In the genomic region with DNA sequence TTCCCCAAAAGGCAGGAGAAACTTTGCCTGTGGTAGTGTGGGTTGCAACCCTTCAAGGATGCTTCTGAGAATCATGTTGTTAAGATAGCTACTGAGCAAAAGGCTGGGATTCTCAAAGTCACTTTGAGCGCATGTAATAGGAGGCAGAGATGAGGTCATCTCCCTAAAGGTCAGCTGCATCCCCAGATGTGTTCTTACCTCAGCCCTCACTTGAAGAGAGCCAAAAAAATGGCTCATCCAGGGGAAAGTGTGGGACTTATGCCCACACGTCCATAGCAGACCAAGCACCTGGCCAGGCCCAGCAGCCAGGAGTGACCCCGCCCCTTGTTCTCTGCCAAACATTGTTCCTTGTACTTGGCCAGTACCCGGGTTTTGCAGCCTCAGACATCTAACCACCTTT, we compare ENCODE assay signal across 21 cellular contexts.
DNase-seq lines count a peak whose midpoint lies in the region; ATAC-seq and TF ChIP-seq lines count a peak whose summit lies in the region.
"Had no signal": no experiment of that assay in that cellular context is flagged by ENCODE, and none has a peak within 500 bp of the region (broad histone marks: within the 10 kb centered on the region; RNA-seq: fewer than 3 reads in every experiment).

No MANE protein-coding gene starts in this region.

- H2AFZ ChIP-seq in IMR-90 (replicated peaks; ENCODE audit: low read length, poor library complexity) = no peak overlapping the region

- no peak overlapping the region for H3K4me3 Mint-ChIP-seq in MCF 10A (ENCODE audit: unreplicated experiment)
- H3K4me3 Mint-ChIP-seq: CD4-positive, alpha-beta memory T cell; H9 had no signal

- H3K4me3 ChIP-seq in breast epithelium (no peak overlapping the region), IMR-90 (ENCODE audit: insufficient read depth, low read depth, low read length) (no peak overlapping the region), fibroblast of mammary gland (ENCODE audit: control insufficient read depth, low read depth, low read length) (no peak overlapping the region)
- H3K4me3 ChIP-seq: A549, GM12878 had no signal

- H3K9me1 ChIP-seq in IMR-90 (ENCODE audit: insufficient read depth, low read length) = no peaks in the 10 kb centered on the region

- H4K20me1 ChIP-seq in IMR-90 (ENCODE audit: insufficient read depth, low read length) = no peaks in the 10 kb centered on the region

- BruUV-seq in MCF 10A (replicated peaks; lab: Mats Ljungman, UMichigan) (no TSS peak), IMR-90 (replicated peaks; lab: Mats Ljungman, UMichigan) (no TSS peak)

- H3K4me1 ChIP-seq in breast epithelium = no peaks in the 10 kb centered on the region
- H3K4me1 ChIP-seq in IMR-90 (ENCODE audit: control insufficient read depth, insufficient read depth, low read length) = peaks cover 13% of the 10 kb centered on the region
- H3K4me1 ChIP-seq: A549 had no signal

- H4K91ac ChIP-seq in IMR-90 (ENCODE audit: insufficient read depth, low read depth, low read length) = peak overlapping the region; percentile 44; the same call in 1 of the 2 replicates

- H2BK20ac ChIP-seq in IMR-90 (ENCODE audit: low read depth, low read length) = peak overlapping the region; percentile 53

- no peak overlapping the region for H3K9ac ChIP-seq in IMR-90 (ENCODE audit: low read depth, low read length)

- no peaks in the 10 kb centered on the region for H3K79me1 ChIP-seq in IMR-90 (ENCODE audit: low read depth in 1 of 2, low read length in 2 of 2)

- no peak for TF ChIP-seq RAD21 in IMR-90 (IDR thresholded peaks at IDR 0.05; ENCODE audit: low read length)

- H3K36me3 ChIP-seq in breast epithelium (no peaks in the 10 kb centered on the region), IMR-90 (ENCODE audit: control insufficient read depth, insufficient read depth, low read length) (no peaks in the 10 kb centered on the region)

- H3K27ac ChIP-seq in breast epithelium (no peak overlapping the region), IMR-90 (ENCODE audit: insufficient read depth, low read length) (no peak overlapping the region)
- H3K27ac ChIP-seq: 22Rv1, A549, C4-2B had no signal

- H3K36me3 Mint-ChIP-seq in MCF 10A (ENCODE audit: insufficient read depth, unreplicated experiment) = no peaks in the 10 kb centered on the region
- H3K36me3 Mint-ChIP-seq: CD4-positive, alpha-beta memory T cell had no signal

- peak overlapping the region; percentile 79 for H3K18ac ChIP-seq in IMR-90 (ENCODE audit: low read depth, low read length)

- H3K27ac Mint-ChIP-seq in MCF 10A (ENCODE audit: low read depth, unreplicated experiment) = no peak overlapping the region
- H3K27ac Mint-ChIP-seq: H9 had no signal

- WGBS in IMR-90 (ENCODE audit: extremely low coverage in 2 of 2, insufficient read length in 1 of 2), 2 experiments = 83% methylated on average over 1 of the region's 4 CpGs; no CpG with 5 or more reads in 1 of the 2 experiments

- TF ChIP-seq POLR2A in breast epithelium (IDR thresholded peaks at IDR 0.05) (no peak), IMR-90 (IDR thresholded peaks at IDR 0.05; ENCODE audit: low read depth, low read length) (no peak)

- H4K8ac ChIP-seq in IMR-90 (ENCODE audit: low read depth in 2 of 2, low read length in 2 of 2) = no peak overlapping the region

- H3K4me1 Mint-ChIP-seq in MCF 10A (ENCODE audit: insufficient read depth, unreplicated experiment) = peaks cover 25% of the 10 kb centered on the region
- H3K4me1 Mint-ChIP-seq: CD4-positive, alpha-beta memory T cell had no signal

- H3K23ac ChIP-seq in IMR-90 (ENCODE audit: low read depth, low read length) = no peak overlapping the region

- H3K9me3 ChIP-seq in breast epithelium (no peaks in the 10 kb centered on the region), IMR-90 (ENCODE audit: control insufficient read depth, insufficient read depth, low read length) (no peaks in the 10 kb centered on the region)
- H3K9me3 ChIP-seq: A549 had no signal

- 0 out of 2 replicates have a peak overlapping the region, but pooled peaks have one; percentile 53 for H2AK5ac ChIP-seq in IMR-90 (ENCODE audit: low read depth, low read length)

- CTCF ChIA-PET in MCF 10A (lab: Yijun Ruan, JAX) (interaction anchor here (1.1 to 4.2 kb wide), 3 partner anchors 12 to 343 kb away, joined by 4 to 35 read pairs (median 32); no protein-coding TSS in a partner anchor), IMR-90 (lab: Yijun Ruan, JAX) (no interaction called here)

- H2AK9ac ChIP-seq in IMR-90 (replicated peaks; ENCODE audit: low read depth, low read length, poor library complexity) = no peak overlapping the region

- no peak overlapping the region for H3K56ac ChIP-seq in IMR-90 (ENCODE audit: extremely low read depth, insufficient read depth, low read length)

- no peaks in the 10 kb centered on the region for H3K9me3 Mint-ChIP-seq in MCF 10A (ENCODE audit: unreplicated experiment)
- H3K9me3 Mint-ChIP-seq: H9 had no signal

- no peak overlapping the region for H3K4me2 ChIP-seq in IMR-90 (ENCODE audit: low read depth, low read length)
- H3K4me2 ChIP-seq: A549 had no signal

- H2BK15ac ChIP-seq in IMR-90 (ENCODE audit: low read depth, low read length) = peak overlapping the region; percentile 16; the same call in 1 of the 3 replicates

- H2BK5ac ChIP-seq in IMR-90 (ENCODE audit: low read depth, low read length, poor library complexity, severe bottlenecking) = no peak overlapping the region

- H2BK120ac ChIP-seq in IMR-90 (ENCODE audit: low read depth, low read length) = peak overlapping the region; percentile 63

- DNase-seq in MCF 10A (ENCODE audit: unreplicated experiment) (peak; percentile 49), breast epithelium (ENCODE audit: low spot score in 2 of 2) (no peak), IMR-90 (no peak), fibroblast of mammary gland (ENCODE audit: low read depth) (peak; percentile 44), left ventricle myocardium superior (peak; percentile 24), activated T-cell treated with anti-CD3 and anti-CD28 coated beads for 4 hours (no peak), NOMO-1 treated with dmso at 0.1 percent for 144 hours (lab: John Stamatoyannopoulos, UW; ENCODE audit: unreplicated experiment) (no peak)
- DNase-seq: AML-193; CD4-positive, alpha-beta memory T cell; COR-L47; DMS 273 treated with DMSO at 0.1 percent for 48 hours; DMS53; DND-41; EL; GOT3; H9 had no signal

- ATAC-seq in IMR-90 (ENCODE audit: low read depth) (no peak), left ventricle myocardium superior (peak; percentile 73), HG03135 (IDR thresholded peaks at IDR 0.05; ENCODE audit: unreplicated experiment) (no peak)
- ATAC-seq: A549, GM12878 had no signal

- H3K4ac ChIP-seq in IMR-90 (ENCODE audit: low read depth, low read length) = peak overlapping the region; percentile 83

- H3K27me3 ChIP-seq in breast epithelium (no peaks in the 10 kb centered on the region), IMR-90 (ENCODE audit: control insufficient read depth, insufficient read depth, low read length) (no peaks in the 10 kb centered on the region)

- H4K5ac ChIP-seq in IMR-90 (ENCODE audit: low read depth, low read length) = peak overlapping the region; percentile 69; the same call in 1 of the 2 replicates

- dilution Hi-C loops in IMR-90 (cut with HindIII; ENCODE audit: low sequenced_read_pairs, unreplicated experiment) = no loop called here

- intact Hi-C loops in MCF 10A (cut with micrococcal nuclease) = loop anchor here (10.0 kb wide), 1 partner anchor 514 kb away; no protein-coding TSS in a partner anchor
- intact Hi-C loops in breast epithelium (cut with DNase I; ENCODE audit: low total_unique reads) = no loop called here
- intact Hi-C loops in IMR-90 (cut with micrococcal nuclease) = loop anchor here (5.0 kb wide), 1 partner anchor 707 kb away; no protein-coding TSS in a partner anchor
- intact Hi-C loops in left ventricle myocardium superior (cut with micrococcal nuclease) = no loop called here

- no peaks in the 10 kb centered on the region for H3K27me3 Mint-ChIP-seq in MCF 10A (ENCODE audit: insufficient read depth, unreplicated experiment)

- POLR2A ChIA-PET in MCF 10A (lab: Yijun Ruan, JAX) (interaction anchor here (0.7 kb wide), 1 partner anchor 13 kb away, joined by 3 read pairs; no protein-coding TSS in a partner anchor), IMR-90 (lab: Charles Lee; ENCODE audit: unreplicated experiment) (no interaction called here)

- 0 out of 2 replicates have a peak overlapping the region, but pooled peaks have one; percentile 17 for H3K14ac ChIP-seq in IMR-90 (replicated peaks; ENCODE audit: low read depth, low read length)

- TF ChIP-seq CTCF in MCF 10A (IDR thresholded peaks at IDR 0.05; ENCODE audit: unreplicated experiment) = no peak
- no peak for TF ChIP-seq CTCF in breast epithelium (IDR thresholded peaks at IDR 0.05)
- TF ChIP-seq CTCF in IMR-90 (conservative IDR thresholded peaks at IDR 0.05; ENCODE audit: low read depth, low read length) = no peak
- TF ChIP-seq CTCF in fibroblast of mammary gland (conservative IDR thresholded peaks at IDR 0.05; ENCODE audit: control insufficient read depth, insufficient read depth, low read depth, low read length) = no peak

- in situ Hi-C loops in IMR-90 (cut with MboI; ENCODE audit: low sequenced_read_pairs) = no loop called here

TF ChIP-seq in IMR-90, 13 proteins besides CTCF, POLR2A, EP300 and RAD21:
- TF ChIP-seq, protein P1, sequence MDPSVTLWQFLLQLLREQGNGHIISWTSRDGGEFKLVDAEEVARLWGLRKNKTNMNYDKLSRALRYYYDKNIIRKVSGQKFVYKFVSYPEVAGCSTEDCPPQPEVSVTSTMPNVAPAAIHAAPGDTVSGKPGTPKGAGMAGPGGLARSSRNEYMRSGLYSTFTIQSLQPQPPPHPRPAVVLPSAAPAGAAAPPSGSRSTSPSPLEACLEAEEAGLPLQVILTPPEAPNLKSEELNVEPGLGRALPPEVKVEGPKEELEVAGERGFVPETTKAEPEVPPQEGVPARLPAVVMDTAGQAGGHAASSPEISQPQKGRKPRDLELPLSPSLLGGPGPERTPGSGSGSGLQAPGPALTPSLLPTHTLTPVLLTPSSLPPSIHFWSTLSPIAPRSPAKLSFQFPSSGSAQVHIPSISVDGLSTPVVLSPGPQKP (IDR thresholded peaks at IDR 0.05; ENCODE audit: borderline replicate concordance, low read depth, low read length) = no peak
- TF ChIP-seq MAFK (IDR thresholded peaks at IDR 0.05; ENCODE audit: low read depth, low read length) = no peak
- TF ChIP-seq NFE2L2 (IDR thresholded peaks at IDR 0.05; ENCODE audit: low read depth, low read length) = no peak
- TF ChIP-seq MAZ (IDR thresholded peaks at IDR 0.05; ENCODE audit: borderline replicate concordance, low read depth, low read length) = no peak
- no peak for TF ChIP-seq MXI1 (IDR thresholded peaks at IDR 0.05; ENCODE audit: borderline replicate concordance, low read depth, low read length)

Comparison
In these comparisons a context has a peak if more than half of its experiments do, and no peak if none do; other contexts are left out.
1. DNase-seq: peak in MCF 10A (single experiment), fibroblast of mammary gland (single experiment) and left ventricle myocardium superior (single experiment); none in breast epithelium (0 of 2), IMR-90 (single experiment), activated T-cell treated with anti-CD3 and anti-CD28 coated beads for 4 hours (single experiment) and NOMO-1 treated with dmso at 0.1 percent for 144 hours (single experiment).
2. intact Hi-C loops: an anchor here in MCF 10A (10.0 kb wide) and IMR-90 (5.0 kb wide); none called in breast epithelium and left ventricle myocardium superior.